Comparison of ENCODE assay signal across 1 cellular context in genomic region chr14:42110167-42110566, GRCh38.
TF ChIP-seq lines count a peak whose summit lies in the region.

No MANE protein-coding gene starts in this region.

TF ChIP-seq in GM23338, 12 proteins besides CTCF, POLR2A, EP300 and RAD21 (continued from another document):
- no peak for TF ChIP-seq ZNF462 (CRISPR knock-in tag; IDR thresholded peaks at IDR 0.05)
- no peak for TF ChIP-seq NANOG (IDR thresholded peaks at IDR 0.05; ENCODE audit: borderline replicate concordance)
- TF ChIP-seq CREB1 (CRISPR knock-in tag; IDR thresholded peaks at IDR 0.05; ENCODE audit: low read depth) = no peak
- no peak for TF ChIP-seq POLR2AphosphoS5 (IDR thresholded peaks at IDR 0.05; ENCODE audit: low read depth)
- TF ChIP-seq ZNF331 (CRISPR knock-in tag; IDR thresholded peaks at IDR 0.05; ENCODE audit: low read depth) = no peak
- no peak for TF ChIP-seq STAT1 (IDR thresholded peaks at IDR 0.05; ENCODE audit: unreplicated experiment)
TF ChIP-seq in GM23338: peak in this region for 0.
